ENCODE assay signal across 3 cellular contexts in genomic region chrX:44175455-44175854, GRCh38.
"Had no signal": no experiment of that assay in that cellular context is flagged by ENCODE, and none has a peak within 500 bp of the region (broad histone marks: within the 10 kb centered on the region; RNA-seq: fewer than 3 reads in every experiment).

No MANE protein-coding gene starts in this region.

- H3K4me3 ChIP-seq: GM12878 had no signal

- DNase-seq: GDM1, GF-D8 had no signal
